ENCODE assay signal across 3 cellular contexts in genomic region chr19:5663904-5664303, GRCh38.
TF ChIP-seq lines count a peak whose summit lies in the region.

No MANE protein-coding gene starts in this region.

TF ChIP-seq in liver, 16 proteins besides CTCF, POLR2A, EP300 and RAD21:
- TF ChIP-seq FOXA1 (IDR thresholded peaks at IDR 0.05) (no peak), EGR1 (IDR thresholded peaks at IDR 0.05; ENCODE audit: low read depth in 2 of 2) (no peak), TAF1 (conservative IDR thresholded peaks at IDR 0.05) (no peak), YY1 (IDR thresholded peaks at IDR 0.05) (no peak), ATF3 (IDR thresholded peaks at IDR 0.05) (no peak), ZBTB33 (IDR thresholded peaks at IDR 0.05) (no peak), JUND (IDR thresholded peaks at IDR 0.05) (no peak), FOXA2 (IDR thresholded peaks at IDR 0.05) (no peak), HNF4G (IDR thresholded peaks at IDR 0.05) (no peak), GABPA (IDR thresholded peaks at IDR 0.05 in 1 of 2, conservative IDR thresholded peaks at IDR 0.05 in 1 of 2) (no peak), NR2F2 (IDR thresholded peaks at IDR 0.05) (no peak)

TF ChIP-seq in HepG2, 621 proteins besides CTCF, POLR2A, EP300 and RAD21:
- TF ChIP-seq GMEB1 (CRISPR knock-in tag; IDR thresholded peaks at IDR 0.05; ENCODE audit: borderline replicate concordance) (no peak), HOMEZ (CRISPR knock-in tag; IDR thresholded peaks at IDR 0.05; ENCODE audit: low read depth) (no peak), ZNF296 (CRISPR knock-in tag; conservative IDR thresholded peaks at IDR 0.05) (no peak), NFE2L2 (IDR thresholded peaks at IDR 0.05; ENCODE audit: low read length) (no peak), ZNF513 (CRISPR knock-in tag; conservative IDR thresholded peaks at IDR 0.05) (no peak), ATF6 (CRISPR knock-in tag; conservative IDR thresholded peaks at IDR 0.05) (no peak), GMEB2 (CRISPR knock-in tag; IDR thresholded peaks at IDR 0.05; ENCODE audit: low read depth) (no peak), GZF1 (CRISPR knock-in tag; IDR thresholded peaks at IDR 0.05) (no peak), MXI1 (IDR thresholded peaks at IDR 0.05; ENCODE audit: borderline replicate concordance, low read depth, low read length) (no peak), HHEX (CRISPR knock-in tag; IDR thresholded peaks at IDR 0.05) (no peak), CENPT (CRISPR knock-in tag; IDR thresholded peaks at IDR 0.05; ENCODE audit: low read depth) (no peak), MTERF4 (CRISPR knock-in tag; IDR thresholded peaks at IDR 0.05) (no peak), SRSF9 (IDR thresholded peaks at IDR 0.05; ENCODE audit: borderline replicate concordance, insufficient read depth, low read depth, low read length, poor library complexity, severe bottlenecking) (no peak), ZNF652 (CRISPR knock-in tag; IDR thresholded peaks at IDR 0.05; ENCODE audit: borderline replicate concordance, low read depth) (no peak), RAD51 (IDR thresholded peaks at IDR 0.05; ENCODE audit: borderline replicate concordance) (no peak), ZNF749 (CRISPR knock-in tag; IDR thresholded peaks at IDR 0.05; ENCODE audit: borderline replicate concordance) (no peak), ZNF260 (CRISPR knock-in tag; IDR thresholded peaks at IDR 0.05; ENCODE audit: borderline replicate concordance, low read depth) (no peak), ZMAT3 (CRISPR knock-in tag; conservative IDR thresholded peaks at IDR 0.05) (no peak)
TF ChIP-seq in HepG2: peak in this region for 0.

TF ChIP-seq in SK-N-SH, 30 proteins besides CTCF, POLR2A, EP300 and RAD21:
- TF ChIP-seq JUND (IDR thresholded peaks at IDR 0.05), result no peak
- TF ChIP-seq SIN3A (IDR thresholded peaks at IDR 0.05; ENCODE audit: borderline replicate concordance, low read depth, low read length), result no peak
- no peak for TF ChIP-seq PBX3 (IDR thresholded peaks at IDR 0.05)
- TF ChIP-seq IRF3 (IDR thresholded peaks at IDR 0.05; ENCODE audit: low read depth, low read length), result no peak
- TF ChIP-seq FOSL2 (IDR thresholded peaks at IDR 0.05; ENCODE audit: borderline replicate concordance, low read depth), result no peak
TF ChIP-seq in SK-N-SH: peak in this region for 0.
